ENCODE assay signal across 1 cellular context in genomic region chr2:238241970-238242369, GRCh38.
A peak's percentile ranks its signal among the peaks of the same experiment; 100 is the strongest.
TF ChIP-seq lines count a peak whose summit lies in the region.

No MANE protein-coding gene starts in this region.

TF ChIP-seq in HepG2, 621 proteins besides CTCF, POLR2A, EP300 and RAD21:
- TF ChIP-seq RELA (CRISPR knock-in tag; IDR thresholded peaks at IDR 0.05) (no peak), DPF2 (CRISPR knock-in tag; IDR thresholded peaks at IDR 0.05; ENCODE audit: borderline replicate concordance, low read depth) (0 out of 2 replicates have a peak, but pooled peaks have one; percentile 13), RFX1 (IDR thresholded peaks at IDR 0.05) (no peak), HMGXB4 (CRISPR knock-in tag; IDR thresholded peaks at IDR 0.05; ENCODE audit: borderline replicate concordance in 1 of 2, low read depth in 1 of 2) (0 out of 4 replicates have a peak, but pooled peaks of 1 of the 2 experiments have one; percentile 23), IKZF1 (IDR thresholded peaks at IDR 0.05) (no peak), STAT5B (CRISPR knock-in tag; IDR thresholded peaks at IDR 0.05) (no peak), RBAK (CRISPR knock-in tag; IDR thresholded peaks at IDR 0.05) (no peak), ZBTB44 (CRISPR knock-in tag; IDR thresholded peaks at IDR 0.05) (no peak), DR1 (CRISPR knock-in tag; IDR thresholded peaks at IDR 0.05) (no peak), CAMTA2 (CRISPR knock-in tag; IDR thresholded peaks at IDR 0.05; ENCODE audit: borderline replicate concordance) (no peak), TCF12 (IDR thresholded peaks at IDR 0.05) (no peak), TCF12 (CRISPR knock-in tag; IDR thresholded peaks at IDR 0.05) (no peak), ZNF557 (CRISPR knock-in tag; IDR thresholded peaks at IDR 0.05) (no peak), ZBTB3 (CRISPR knock-in tag; IDR thresholded peaks at IDR 0.05; ENCODE audit: borderline replicate concordance, low read depth) (no peak), ZNF414 (CRISPR knock-in tag; IDR thresholded peaks at IDR 0.05) (0 out of 2 replicates have a peak, but pooled peaks have one; percentile 31), TFE3 (CRISPR knock-in tag; IDR thresholded peaks at IDR 0.05) (no peak), ZNF205 (CRISPR knock-in tag; IDR thresholded peaks at IDR 0.05) (no peak), RBFOX2 (IDR thresholded peaks at IDR 0.05; ENCODE audit: low read depth, low read length) (no peak), ZNF230 (CRISPR knock-in tag; IDR thresholded peaks at IDR 0.05) (no peak), ZSCAN12 (CRISPR knock-in tag; IDR thresholded peaks at IDR 0.05) (no peak), ZNF761 (CRISPR knock-in tag; conservative IDR thresholded peaks at IDR 0.05) (0 out of 2 replicates have a peak, but pooled peaks have one; percentile 17), SNAPC2 (CRISPR knock-in tag; IDR thresholded peaks at IDR 0.05) (no peak), SIN3B (IDR thresholded peaks at IDR 0.05; ENCODE audit: low read length) (no peak), ZMAT3 (CRISPR knock-in tag; conservative IDR thresholded peaks at IDR 0.05) (0 out of 2 replicates have a peak, but pooled peaks have one; percentile 30)
